ENCODE assay signal across 1 cellular context in the genomic region with DNA sequence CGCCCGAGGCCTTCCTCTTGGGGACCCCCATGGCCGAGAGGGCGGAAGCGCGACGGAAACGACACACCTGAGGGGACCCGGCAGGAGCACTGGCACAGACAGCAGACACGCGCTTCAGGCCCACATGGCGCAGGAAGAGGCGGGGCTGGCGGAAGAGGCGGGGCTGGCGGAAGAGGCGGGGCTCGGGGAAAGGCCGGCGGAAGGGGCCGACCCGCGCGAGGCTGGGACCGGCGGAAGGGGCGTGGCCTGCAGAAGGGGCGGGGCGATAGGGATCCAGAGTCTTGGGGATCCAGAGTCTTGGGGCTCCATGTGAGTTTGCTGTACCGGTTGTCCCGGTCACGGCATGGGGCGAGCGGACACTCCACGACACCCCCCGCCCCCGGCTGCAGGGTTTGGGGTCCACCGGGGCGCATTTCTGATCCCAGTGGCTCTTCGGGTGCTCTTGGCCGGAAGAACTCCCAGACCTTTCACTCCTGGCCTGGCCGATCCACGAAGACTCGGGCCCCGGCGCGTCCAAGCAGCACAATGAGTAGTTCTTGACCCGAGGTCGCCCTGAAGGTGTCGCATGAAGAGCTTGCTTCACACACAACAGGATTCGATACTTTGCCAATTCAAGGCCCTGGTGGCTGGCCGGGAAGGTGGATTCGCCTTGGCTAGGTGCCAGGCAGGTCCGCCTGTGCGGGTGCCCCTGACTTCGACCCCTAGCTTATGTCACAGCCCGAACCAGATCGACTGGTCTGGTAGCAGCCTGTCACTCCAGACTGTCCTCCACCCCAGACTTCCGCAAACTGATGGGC.
A peak's percentile ranks its signal among the peaks of the same experiment; 100 is the strongest.
TF ChIP-seq lines count a peak whose summit lies in the region.

Gene URB1, minus strand, starts transcription at position 133 of the 797 bp plus-strand sequence. Its CDS starts 102 bp downstream, at position 31.

TF ChIP-seq in HepG2, 621 proteins besides CTCF, POLR2A, EP300 and RAD21 (continued from another document and continues in another):
- no peak for TF ChIP-seq ZNF646 (CRISPR knock-in tag; IDR thresholded peaks at IDR 0.05)
- TF ChIP-seq MEIS1 (CRISPR knock-in tag; IDR thresholded peaks at IDR 0.05; ENCODE audit: borderline replicate concordance), result no peak
- 0 out of 2 replicates have a peak, but pooled peaks have one; percentile 18 for TF ChIP-seq SMAD3 (CRISPR knock-in tag; IDR thresholded peaks at IDR 0.05)
- TF ChIP-seq MED13 (CRISPR knock-in tag; IDR thresholded peaks at IDR 0.05), result no peak; the same call in 1 of the 2 replicates
- TF ChIP-seq RARA (CRISPR knock-in tag; IDR thresholded peaks at IDR 0.05), result peak; percentile 82
- TF ChIP-seq ZNF3 (CRISPR knock-in tag; IDR thresholded peaks at IDR 0.05), result no peak
- TF ChIP-seq SRSF4 (IDR thresholded peaks at IDR 0.05; ENCODE audit: low read depth, low read length, poor library complexity, severe bottlenecking), result no peak
- no peak; the same call in 1 of the 2 replicates for TF ChIP-seq KAT7 (CRISPR knock-in tag; IDR thresholded peaks at IDR 0.05; ENCODE audit: borderline replicate concordance)
- no peak for TF ChIP-seq MAFF (IDR thresholded peaks at IDR 0.05; ENCODE audit: low read depth, low read length)
- 0 out of 2 replicates have a peak, but pooled peaks have one; percentile 60 for TF ChIP-seq KLF9 (CRISPR knock-in tag; IDR thresholded peaks at IDR 0.05; ENCODE audit: low read depth)
- TF ChIP-seq ZNF580 (CRISPR knock-in tag; IDR thresholded peaks at IDR 0.05; ENCODE audit: borderline replicate concordance, low read depth), result no peak
- TF ChIP-seq PLRG1 (conservative IDR thresholded peaks at IDR 0.05), result no peak
- 0 out of 2 replicates have a peak, but pooled peaks have one; percentile 23 for TF ChIP-seq ZNF652 (CRISPR knock-in tag; IDR thresholded peaks at IDR 0.05; ENCODE audit: borderline replicate concordance, low read depth)
- no peak for TF ChIP-seq ELK4 (CRISPR knock-in tag; IDR thresholded peaks at IDR 0.05; ENCODE audit: borderline replicate concordance)
- no peak for TF ChIP-seq ATF7 (IDR thresholded peaks at IDR 0.05)
- no peak for TF ChIP-seq ATF7 (CRISPR knock-in tag; IDR thresholded peaks at IDR 0.05)
- peak; percentile 72 for TF ChIP-seq BCL6 (CRISPR knock-in tag; IDR thresholded peaks at IDR 0.05)
- peak; percentile 98 for TF ChIP-seq MAX (IDR thresholded peaks at IDR 0.05)
- 0 out of 2 replicates have a peak, but pooled peaks have one; percentile 71 for TF ChIP-seq BCL3 (CRISPR knock-in tag; IDR thresholded peaks at IDR 0.05)
- no peak; the same call in 1 of the 2 replicates for TF ChIP-seq ZNF83 (CRISPR knock-in tag; IDR thresholded peaks at IDR 0.05; ENCODE audit: borderline replicate concordance)
- no peak for TF ChIP-seq CENPX (CRISPR knock-in tag; IDR thresholded peaks at IDR 0.05)
- TF ChIP-seq ZSCAN29 (CRISPR knock-in tag; conservative IDR thresholded peaks at IDR 0.05), result no peak
- no peak for TF ChIP-seq NFATC3 (CRISPR knock-in tag; IDR thresholded peaks at IDR 0.05)
- 0 out of 2 replicates have a peak, but pooled peaks have one; percentile 39 for TF ChIP-seq ZNF550 (CRISPR knock-in tag; IDR thresholded peaks at IDR 0.05; ENCODE audit: borderline replicate concordance)
- TF ChIP-seq MEF2D (CRISPR knock-in tag; IDR thresholded peaks at IDR 0.05), result no peak; the same call in 1 of the 2 replicates
- no peak for TF ChIP-seq TBP (CRISPR knock-in tag; IDR thresholded peaks at IDR 0.05)
- TF ChIP-seq ZNF570 (CRISPR knock-in tag; IDR thresholded peaks at IDR 0.05; ENCODE audit: borderline replicate concordance), result no peak
- peak; percentile 10 for TF ChIP-seq CBX1 (IDR thresholded peaks at IDR 0.05; ENCODE audit: low read depth)
- peak; percentile 94 for TF ChIP-seq DMAP1 (CRISPR knock-in tag; IDR thresholded peaks at IDR 0.05)
- peak; percentile 58 for TF ChIP-seq HNF4A (CRISPR knock-in tag; IDR thresholded peaks at IDR 0.05)
- TF ChIP-seq SP140L (CRISPR knock-in tag; IDR thresholded peaks at IDR 0.05; ENCODE audit: borderline replicate concordance), result no peak
- no peak; the same call in 1 of the 2 replicates for TF ChIP-seq NFKB2 (CRISPR knock-in tag; IDR thresholded peaks at IDR 0.05; ENCODE audit: borderline replicate concordance)
- TF ChIP-seq ZNF296 (CRISPR knock-in tag; conservative IDR thresholded peaks at IDR 0.05), result no peak
- TF ChIP-seq IKZF4 (CRISPR knock-in tag; IDR thresholded peaks at IDR 0.05; ENCODE audit: borderline replicate concordance, low read depth, not compliant biosample characterization), result no peak
- TF ChIP-seq ZNF790 (CRISPR knock-in tag; IDR thresholded peaks at IDR 0.05; ENCODE audit: borderline replicate concordance), result no peak
- TF ChIP-seq TEF (CRISPR knock-in tag; IDR thresholded peaks at IDR 0.05), result no peak
- no peak for TF ChIP-seq ZNF720 (CRISPR knock-in tag; IDR thresholded peaks at IDR 0.05)
- no peak for TF ChIP-seq XRCC5 (optimal IDR thresholded peaks at IDR 0.05; ENCODE audit: low read length)
- TF ChIP-seq ZNF34 (CRISPR knock-in tag; IDR thresholded peaks at IDR 0.05; ENCODE audit: borderline replicate concordance), result no peak
- TF ChIP-seq TFAP4 (IDR thresholded peaks at IDR 0.05; ENCODE audit: borderline replicate concordance, low read depth), result peak; percentile 39; the same call in 1 of the 2 replicates
- peak; percentile 15; the same call in 1 of the 2 replicates for TF ChIP-seq AKAP8 (CRISPR knock-in tag; IDR thresholded peaks at IDR 0.05)
- no peak for TF ChIP-seq PRPF4 (IDR thresholded peaks at IDR 0.05; ENCODE audit: low read depth, low read length, poor library complexity, severe bottlenecking)
- TF ChIP-seq, protein P1, sequence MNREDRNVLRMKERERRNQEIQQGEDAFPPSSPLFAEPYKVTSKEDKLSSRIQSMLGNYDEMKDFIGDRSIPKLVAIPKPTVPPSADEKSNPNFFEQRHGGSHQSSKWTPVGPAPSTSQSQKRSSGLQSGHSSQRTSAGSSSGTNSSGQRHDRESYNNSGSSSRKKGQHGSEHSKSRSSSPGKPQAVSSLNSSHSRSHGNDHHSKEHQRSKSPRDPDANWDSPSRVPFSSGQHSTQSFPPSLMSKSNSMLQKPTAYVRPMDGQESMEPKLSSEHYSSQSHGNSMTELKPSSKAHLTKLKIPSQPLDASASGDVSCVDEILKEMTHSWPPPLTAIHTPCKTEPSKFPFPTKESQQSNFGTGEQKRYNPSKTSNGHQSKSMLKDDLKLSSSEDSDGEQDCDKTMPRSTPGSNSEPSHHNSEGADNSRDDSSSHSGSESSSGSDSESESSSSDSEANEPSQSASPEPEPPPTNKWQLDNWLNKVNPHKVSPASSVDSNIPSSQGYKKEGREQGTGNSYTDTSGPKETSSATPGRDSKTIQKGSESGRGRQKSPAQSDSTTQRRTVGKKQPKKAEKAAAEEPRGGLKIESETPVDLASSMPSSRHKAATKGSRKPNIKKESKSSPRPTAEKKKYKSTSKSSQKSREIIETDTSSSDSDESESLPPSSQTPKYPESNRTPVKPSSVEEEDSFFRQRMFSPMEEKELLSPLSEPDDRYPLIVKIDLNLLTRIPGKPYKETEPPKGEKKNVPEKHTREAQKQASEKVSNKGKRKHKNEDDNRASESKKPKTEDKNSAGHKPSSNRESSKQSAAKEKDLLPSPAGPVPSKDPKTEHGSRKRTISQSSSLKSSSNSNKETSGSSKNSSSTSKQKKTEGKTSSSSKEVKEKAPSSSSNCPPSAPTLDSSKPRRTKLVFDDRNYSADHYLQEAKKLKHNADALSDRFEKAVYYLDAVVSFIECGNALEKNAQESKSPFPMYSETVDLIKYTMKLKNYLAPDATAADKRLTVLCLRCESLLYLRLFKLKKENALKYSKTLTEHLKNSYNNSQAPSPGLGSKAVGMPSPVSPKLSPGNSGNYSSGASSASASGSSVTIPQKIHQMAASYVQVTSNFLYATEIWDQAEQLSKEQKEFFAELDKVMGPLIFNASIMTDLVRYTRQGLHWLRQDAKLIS (CRISPR knock-in tag; IDR thresholded peaks at IDR 0.05), result no peak
- peak; percentile 46; the same call in 1 of the 2 replicates for TF ChIP-seq ZNF232 (CRISPR knock-in tag; IDR thresholded peaks at IDR 0.05; ENCODE audit: borderline replicate concordance)
- TF ChIP-seq, protein P2, sequence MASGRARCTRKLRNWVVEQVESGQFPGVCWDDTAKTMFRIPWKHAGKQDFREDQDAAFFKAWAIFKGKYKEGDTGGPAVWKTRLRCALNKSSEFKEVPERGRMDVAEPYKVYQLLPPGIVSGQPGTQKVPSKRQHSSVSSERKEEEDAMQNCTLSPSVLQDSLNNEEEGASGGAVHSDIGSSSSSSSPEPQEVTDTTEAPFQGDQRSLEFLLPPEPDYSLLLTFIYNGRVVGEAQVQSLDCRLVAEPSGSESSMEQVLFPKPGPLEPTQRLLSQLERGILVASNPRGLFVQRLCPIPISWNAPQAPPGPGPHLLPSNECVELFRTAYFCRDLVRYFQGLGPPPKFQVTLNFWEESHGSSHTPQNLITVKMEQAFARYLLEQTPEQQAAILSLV (CRISPR knock-in tag; IDR thresholded peaks at IDR 0.05; ENCODE audit: borderline replicate concordance), result 0 out of 2 replicates have a peak, but pooled peaks have one; percentile 17
- no peak for TF ChIP-seq KDM1A (CRISPR knock-in tag; IDR thresholded peaks at IDR 0.05)
